1 cellular context compared by ENCODE assay signal in genomic region chr20:60206259-60206658, GRCh38.
TF ChIP-seq lines count a peak whose summit lies in the region.

No MANE protein-coding gene starts in this region.

TF ChIP-seq in SK-N-SH, 30 proteins besides CTCF, POLR2A, EP300 and RAD21 (continued from another document):
- TF ChIP-seq REST (IDR thresholded peaks at IDR 0.05; ENCODE audit: low read depth, low read length) = no peak
- no peak for TF ChIP-seq YY1 (IDR thresholded peaks at IDR 0.05; ENCODE audit: low read depth)
- TF ChIP-seq TEAD4 (IDR thresholded peaks at IDR 0.05; ENCODE audit: borderline replicate concordance, insufficient read depth) = no peak
- TF ChIP-seq TCF12 (IDR thresholded peaks at IDR 0.05) = no peak
TF ChIP-seq in SK-N-SH: peak in this region for 0.
